ENCODE assay signal across 17 cellular contexts in the genomic region with DNA sequence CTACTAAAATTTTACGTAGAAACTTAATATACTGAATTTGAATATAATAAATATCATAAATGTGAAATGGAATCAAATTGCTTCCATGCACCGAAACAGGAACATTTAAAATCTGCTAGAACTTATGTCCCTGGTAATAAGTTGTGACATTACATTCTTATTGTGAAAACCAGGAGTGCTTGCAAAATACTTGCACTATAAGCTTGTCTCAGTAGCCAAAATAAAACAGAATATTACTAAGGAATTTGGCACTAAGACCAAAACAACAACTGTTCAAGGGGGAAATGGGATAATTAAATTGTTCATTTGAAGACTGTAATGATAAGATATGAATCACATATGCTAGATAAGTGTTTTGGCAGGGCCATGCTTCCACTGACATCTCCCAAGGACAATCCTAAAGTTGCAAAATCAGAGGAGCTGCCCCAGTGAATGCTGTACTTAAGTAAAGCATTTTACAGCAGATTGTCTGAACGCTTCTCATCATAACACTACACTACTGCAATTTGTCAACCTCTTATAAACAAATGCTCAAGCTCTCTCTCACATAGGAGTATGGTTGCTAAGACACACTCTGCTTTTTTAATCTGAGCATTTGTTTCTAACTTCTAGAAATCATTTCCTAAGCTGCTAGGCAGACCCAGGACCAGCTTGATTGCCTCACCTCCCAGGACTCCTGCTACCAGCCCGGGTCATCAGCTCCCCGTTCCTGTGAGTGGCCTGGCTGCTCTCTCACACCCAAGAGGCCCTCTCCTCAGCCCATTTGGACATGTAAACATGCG.
DNase-seq lines count a peak whose midpoint lies in the region; ATAC-seq and TF ChIP-seq lines count a peak whose summit lies in the region.
"Had no signal": no experiment of that assay in that cellular context is flagged by ENCODE, and none has a peak within 500 bp of the region (broad histone marks: within the 10 kb centered on the region; RNA-seq: fewer than 3 reads in every experiment).

No MANE protein-coding gene starts in this region.

- in situ Hi-C loops in gastrocnemius medialis (cut with MboI; ENCODE audit: low sequenced_read_pairs in 4 of 4), result no loop called here

- ATAC-seq in right cardiac atrium, result peak; percentile 41 to 72
- peak; percentile 21 to 63 for ATAC-seq in gastrocnemius medialis
- no peak for ATAC-seq in HG02885 (IDR thresholded peaks at IDR 0.05; ENCODE audit: poor library complexity, unreplicated experiment)
- ATAC-seq: natural killer cell had no signal

- 53% methylated on average over 6 of the region's 6 CpGs for WGBS in right cardiac atrium
- 39 to 57% (median 49%) methylated on average over 6 of the region's 6 CpGs for WGBS in spleen, 5 donors

- H3K27ac ChIP-seq in right cardiac atrium (ENCODE audit: low read length) (no peak overlapping the region), gastrocnemius medialis (no peak overlapping the region), spleen (no peak overlapping the region)
- H3K27ac ChIP-seq: brain microvascular endothelial cell, thoracic aorta had no signal

- H3K4me1 ChIP-seq in right cardiac atrium (ENCODE audit: control insufficient read depth, insufficient read depth, low read length) (no peaks in the 10 kb centered on the region), gastrocnemius medialis (no peaks in the 10 kb centered on the region), spleen (no peaks in the 10 kb centered on the region)

- H3K27me3 ChIP-seq in right cardiac atrium (ENCODE audit: control insufficient read depth, insufficient read depth) (no peaks in the 10 kb centered on the region), gastrocnemius medialis (no peaks in the 10 kb centered on the region), spleen (replicated peaks in 1 of 7) (no peaks in the 10 kb centered on the region)
- H3K27me3 ChIP-seq: brain microvascular endothelial cell had no signal

- no peak for TF ChIP-seq CTCF in gastrocnemius medialis (IDR thresholded peaks at IDR 0.05 in 4 of 5, conservative IDR thresholded peaks at IDR 0.05 in 1 of 5)
- no peak for TF ChIP-seq CTCF in spleen (IDR thresholded peaks at IDR 0.05 in 8 of 11, conservative IDR thresholded peaks at IDR 0.05 in 3 of 11)

- TF ChIP-seq POLR2A in gastrocnemius medialis (IDR thresholded peaks at IDR 0.05), result no peak
- no peak for TF ChIP-seq POLR2A in spleen (IDR thresholded peaks at IDR 0.05)

- intact Hi-C loops in right cardiac atrium (cut with DNase I), result no loop called here
- intact Hi-C loops in gastrocnemius medialis (cut with DNase I; ENCODE audit: low total_unique reads), result no loop called here
- intact Hi-C loops in spleen (cut with DNase I; ENCODE audit: low total_unique reads), result no loop called here

- DNase-seq in GM04503 (ENCODE audit: low read depth), result peak; percentile 21
- peak; percentile 30 for DNase-seq in NCI-H69 (lab: John Stamatoyannopoulos, UW)
- DNase-seq in right cardiac atrium, result peak; percentile 27 to 46 (median 43)
- DNase-seq in gastrocnemius medialis, result peak in 1 of 2 donors; percentile 24
- no peak for DNase-seq in spleen
- DNase-seq in dermis blood vessel endothelial cell, result no peak
- no peak for DNase-seq in HK-2 (ENCODE audit: unreplicated experiment)
- DNase-seq: activated B cell treated with CpG ODN at 0.5 μM for 24 hours; activated effector memory CD4-positive, alpha-beta T cell treated with Interleukin-2 at 50 U/mL for 16 hours; brain microvascular endothelial cell; CD4-positive, alpha-beta T cell; natural killer cell; NK-92 treated with Interleukin-12 subunit alpha and Interleukin-12 subunit beta, amount 100 ng/mL, for 24 hours; retina; stimulated activated CD4-positive, alpha-beta T cell treated with anti-CD3 and anti-CD28 coated beads, Interleukin-2, amount 100 ng/mL, for 48 hours had no signal

- H3K9me3 ChIP-seq in right cardiac atrium (ENCODE audit: control insufficient read depth, low read length), result no peaks in the 10 kb centered on the region
- H3K9me3 ChIP-seq in gastrocnemius medialis, result no peaks in the 10 kb centered on the region
- H3K9me3 ChIP-seq in spleen, result no peaks in the 10 kb centered on the region
- H3K9me3 ChIP-seq: thoracic aorta had no signal

- H3K36me3 ChIP-seq in gastrocnemius medialis, result no peaks in the 10 kb centered on the region
- no peaks in the 10 kb centered on the region for H3K36me3 ChIP-seq in spleen
- H3K36me3 ChIP-seq: brain microvascular endothelial cell, thoracic aorta had no signal

- H3K4me3 ChIP-seq in right cardiac atrium (ENCODE audit: low read length), result no peak overlapping the region
- no peak overlapping the region for H3K4me3 ChIP-seq in gastrocnemius medialis
- no peak overlapping the region for H3K4me3 ChIP-seq in spleen
- H3K4me3 ChIP-seq: thoracic aorta had no signal

Comparison
In these comparisons a context has a peak if more than half of its experiments do, and no peak if none do; other contexts are left out.
1. DNase-seq: peak in GM04503 (single experiment), NCI-H69 (single experiment) and right cardiac atrium (3 of 3); none in spleen (single experiment), dermis blood vessel endothelial cell (single experiment) and HK-2 (single experiment).